20 cellular contexts compared by ENCODE assay signal in the genomic region with DNA sequence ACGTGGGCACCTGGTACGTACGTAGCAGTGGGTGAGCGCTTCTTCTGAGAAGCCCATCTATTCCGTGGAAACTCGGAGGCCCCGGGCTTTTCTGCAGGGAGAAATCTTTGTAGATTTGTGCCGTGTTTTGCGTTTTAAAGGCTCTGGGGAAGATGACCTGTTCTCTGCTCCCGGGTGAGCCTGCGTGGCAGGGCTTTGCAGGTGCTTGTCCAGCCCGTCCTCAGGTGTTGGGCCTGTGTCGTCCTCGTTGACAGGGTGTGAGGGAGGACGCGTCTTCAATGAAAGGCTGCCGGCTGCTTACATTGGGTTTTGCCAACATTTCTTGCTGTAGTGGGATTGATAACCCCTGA.
"Had no signal": no experiment of that assay in that cellular context is flagged by ENCODE, and none has a peak within 500 bp of the region (broad histone marks: within the 10 kb centered on the region; RNA-seq: fewer than 3 reads in every experiment).

No MANE protein-coding gene starts in this region.

- H3K36me3 Mint-ChIP-seq: natural killer cell treated with Interleukin-12 subunit alpha and Interleukin-12 subunit beta and Interleukin-15 and Interleukin-18, amount 100 ng/mL, for 72 hours had no signal

- H2AFZ ChIP-seq: parathyroid adenoma had no signal

- H3K9me3 ChIP-seq: left ventricle myocardium inferior, mucosa of descending colon, right atrium auricular region, suprapubic skin, tibial nerve, uterus had no signal

- H3K27me3 Mint-ChIP-seq: memory B cell; naive thymus-derived CD4-positive, alpha-beta T cell; natural killer cell treated with Interleukin-12 subunit alpha and Interleukin-12 subunit beta and Interleukin-15 and Interleukin-18, amount 100 ng/mL, for 72 hours; stimulated activated naive CD8-positive, alpha-beta T cell treated with anti-CD3 and anti-CD28 coated beads, Interleukin-15, Interleukin-2, amounts not matched to agents 100 ng/mL and 50 ng/mL, for 24 hours; type B pancreatic cell had no signal

- H3K27ac Mint-ChIP-seq: immature natural killer cell; memory B cell; naive thymus-derived CD4-positive, alpha-beta T cell; natural killer cell treated with Interleukin-12 subunit alpha and Interleukin-12 subunit beta and Interleukin-15 and Interleukin-18, amount 100 ng/mL, for 72 hours; stimulated activated naive CD8-positive, alpha-beta T cell treated with anti-CD3 and anti-CD28 coated beads, Interleukin-15, Interleukin-2, amounts not matched to agents 100 ng/mL and 50 ng/mL, for 24 hours; type B pancreatic cell had no signal

- H3K36me3 ChIP-seq: uterus had no signal

- H3K4me1 ChIP-seq: parathyroid adenoma, right atrium auricular region had no signal

- ATAC-seq: mucosa of descending colon; naive thymus-derived CD4-positive, alpha-beta T cell; natural killer cell treated with Interleukin-12 subunit alpha and Interleukin-12 subunit beta and Interleukin-15 and Interleukin-18, amount 100 ng/mL, for 72 hours; sciatic nerve; stimulated activated effector memory CD8-positive, alpha-beta T cell treated with anti-CD3 and anti-CD28 coated beads, Interleukin-12 subunit alpha, Interleukin-12 subunit beta, amount 100 ng/mL, for 72 hours had no signal

- DNase-seq: immature natural killer cell; left ventricle myocardium inferior; midbrain; naive thymus-derived CD4-positive, alpha-beta T cell; stimulated activated CD4-positive, alpha-beta T cell treated with anti-CD3 and anti-CD28 coated beads, Interleukin-4, amount 100 ng/mL, for 24 hours; stimulated activated naive CD4-positive, alpha-beta T cell; uterus had no signal

- H3K9ac ChIP-seq: parathyroid adenoma had no signal

- H3K4me1 Mint-ChIP-seq: memory B cell; naive thymus-derived CD4-positive, alpha-beta T cell; stimulated activated effector memory CD8-positive, alpha-beta T cell treated with anti-CD3 and anti-CD28 coated beads, Interleukin-12 subunit alpha, Interleukin-12 subunit beta, amount 100 ng/mL, for 72 hours had no signal

- H3K9me3 Mint-ChIP-seq: immature natural killer cell; memory B cell; naive thymus-derived CD4-positive, alpha-beta T cell; natural killer cell treated with Interleukin-12 subunit alpha and Interleukin-12 subunit beta and Interleukin-15 and Interleukin-18, amount 100 ng/mL, for 72 hours; stimulated activated effector memory CD8-positive, alpha-beta T cell treated with anti-CD3 and anti-CD28 coated beads, Interleukin-12 subunit alpha, Interleukin-12 subunit beta, amount 100 ng/mL, for 72 hours; stimulated activated naive CD8-positive, alpha-beta T cell treated with anti-CD3 and anti-CD28 coated beads, Interleukin-15, Interleukin-2, amounts not matched to agents 100 ng/mL and 50 ng/mL, for 24 hours; type B pancreatic cell had no signal

- H3K27ac ChIP-seq: left ventricle myocardium inferior, parathyroid adenoma, right atrium auricular region, skin epidermis, suprapubic skin, tibial nerve, uterus had no signal

- H3K4me3 Mint-ChIP-seq: immature natural killer cell; memory B cell; naive thymus-derived CD4-positive, alpha-beta T cell; natural killer cell treated with Interleukin-12 subunit alpha and Interleukin-12 subunit beta and Interleukin-15 and Interleukin-18, amount 100 ng/mL, for 72 hours; stimulated activated effector memory CD8-positive, alpha-beta T cell treated with anti-CD3 and anti-CD28 coated beads, Interleukin-12 subunit alpha, Interleukin-12 subunit beta, amount 100 ng/mL, for 72 hours; stimulated activated naive CD8-positive, alpha-beta T cell treated with anti-CD3 and anti-CD28 coated beads, Interleukin-15, Interleukin-2, amounts not matched to agents 100 ng/mL and 50 ng/mL, for 24 hours; type B pancreatic cell had no signal

- H3K4me3 ChIP-seq: left ventricle myocardium inferior, mucosa of descending colon, right atrium auricular region, skin epidermis, suprapubic skin, tibial nerve, uterus had no signal

- FAIRE-seq: islet of Langerhans had no signal

- H3K27me3 ChIP-seq: right atrium auricular region, suprapubic skin, tibial nerve, uterus had no signal
